Comparison of ENCODE assay signal across 1 cellular context in the genomic region with DNA sequence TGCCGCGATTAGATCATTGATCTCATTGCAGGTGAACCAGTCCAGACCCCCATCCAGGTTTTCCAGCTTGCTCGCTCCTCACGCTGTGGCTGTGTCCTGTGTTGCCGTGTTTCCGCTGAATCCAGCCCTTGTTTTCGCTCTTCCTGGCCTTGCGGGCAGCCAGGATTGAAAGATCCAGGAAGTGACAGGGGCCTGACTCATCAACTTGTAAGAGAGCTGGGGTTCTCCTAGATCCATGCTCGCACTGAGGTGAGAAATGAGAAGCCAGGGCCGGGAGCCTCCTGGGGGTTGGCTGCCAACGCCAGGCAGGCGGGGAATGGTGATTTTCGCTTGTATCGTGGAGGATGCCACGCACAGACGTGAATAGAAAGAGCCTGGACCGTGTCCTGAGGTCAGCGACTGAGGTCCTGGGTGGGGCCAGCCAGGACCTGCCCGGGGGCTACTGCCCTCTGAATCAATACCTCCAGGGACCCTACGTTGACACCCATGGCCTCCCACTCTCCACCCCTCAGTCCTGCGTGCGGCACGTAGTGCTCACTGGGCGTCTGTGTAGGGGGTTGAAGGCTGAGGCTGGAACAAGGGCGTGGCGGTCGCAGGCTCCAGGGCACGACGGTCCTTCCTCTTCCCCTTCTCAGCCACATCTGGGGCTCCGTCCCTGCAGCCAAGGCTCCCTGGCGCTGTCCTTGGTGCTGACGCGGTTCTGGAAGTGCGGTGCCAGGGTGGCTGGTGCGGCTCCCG.
TF ChIP-seq lines count a peak whose summit lies in the region.

No MANE protein-coding gene starts in this region.

TF ChIP-seq in SK-N-SH, 30 proteins besides CTCF, POLR2A, EP300 and RAD21 (continued from another document):
- TF ChIP-seq, protein P1, sequence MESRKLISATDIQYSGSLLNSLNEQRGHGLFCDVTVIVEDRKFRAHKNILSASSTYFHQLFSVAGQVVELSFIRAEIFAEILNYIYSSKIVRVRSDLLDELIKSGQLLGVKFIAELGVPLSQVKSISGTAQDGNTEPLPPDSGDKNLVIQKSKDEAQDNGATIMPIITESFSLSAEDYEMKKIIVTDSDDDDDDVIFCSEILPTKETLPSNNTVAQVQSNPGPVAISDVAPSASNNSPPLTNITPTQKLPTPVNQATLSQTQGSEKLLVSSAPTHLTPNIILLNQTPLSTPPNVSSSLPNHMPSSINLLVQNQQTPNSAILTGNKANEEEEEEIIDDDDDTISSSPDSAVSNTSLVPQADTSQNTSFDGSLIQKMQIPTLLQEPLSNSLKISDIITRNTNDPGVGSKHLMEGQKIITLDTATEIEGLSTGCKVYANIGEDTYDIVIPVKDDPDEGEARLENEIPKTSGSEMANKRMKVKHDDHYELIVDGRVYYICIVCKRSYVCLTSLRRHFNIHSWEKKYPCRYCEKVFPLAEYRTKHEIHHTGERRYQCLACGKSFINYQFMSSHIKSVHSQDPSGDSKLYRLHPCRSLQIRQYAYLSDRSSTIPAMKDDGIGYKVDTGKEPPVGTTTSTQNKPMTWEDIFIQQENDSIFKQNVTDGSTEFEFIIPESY (IDR thresholded peaks at IDR 0.05; ENCODE audit: borderline replicate concordance, low read depth), result peak; percentile 56; the same call in 1 of the 2 replicates
- TF ChIP-seq SIN3A (IDR thresholded peaks at IDR 0.05; ENCODE audit: borderline replicate concordance, low read depth, low read length) (peak; percentile 96), FOSL2 (IDR thresholded peaks at IDR 0.05; ENCODE audit: borderline replicate concordance, low read depth) (peak; percentile 99), CHD2 (IDR thresholded peaks at IDR 0.05; ENCODE audit: low read length, partially characterized antibody) (peak; percentile 88), GATA2 (CRISPR knock-in tag; IDR thresholded peaks at IDR 0.05) (peak; percentile 67), NRF1 (IDR thresholded peaks at IDR 0.05; ENCODE audit: low read depth, low read length) (no peak), POLR2AphosphoS5 (IDR thresholded peaks at IDR 0.05; ENCODE audit: low read depth, low read length) (peak; percentile 76), RXRA (IDR thresholded peaks at IDR 0.05; ENCODE audit: borderline replicate concordance, low read depth) (peak; percentile 89), JUND (IDR thresholded peaks at IDR 0.05) (peak; percentile 100), TCF12 (IDR thresholded peaks at IDR 0.05) (peak; percentile 82), GABPA (IDR thresholded peaks at IDR 0.05; ENCODE audit: low read depth) (peak; percentile 68), SMC3 (IDR thresholded peaks at IDR 0.05; ENCODE audit: low read depth, low read length) (peak; percentile 35; the same call in 1 of the 2 replicates), TEAD4 (IDR thresholded peaks at IDR 0.05; ENCODE audit: borderline replicate concordance, insufficient read depth) (no peak), FOXM1 (IDR thresholded peaks at IDR 0.05; ENCODE audit: low read depth) (no peak), RFX5 (IDR thresholded peaks at IDR 0.05; ENCODE audit: low read length) (peak; percentile 91)
- TF ChIP-seq, protein P2, sequence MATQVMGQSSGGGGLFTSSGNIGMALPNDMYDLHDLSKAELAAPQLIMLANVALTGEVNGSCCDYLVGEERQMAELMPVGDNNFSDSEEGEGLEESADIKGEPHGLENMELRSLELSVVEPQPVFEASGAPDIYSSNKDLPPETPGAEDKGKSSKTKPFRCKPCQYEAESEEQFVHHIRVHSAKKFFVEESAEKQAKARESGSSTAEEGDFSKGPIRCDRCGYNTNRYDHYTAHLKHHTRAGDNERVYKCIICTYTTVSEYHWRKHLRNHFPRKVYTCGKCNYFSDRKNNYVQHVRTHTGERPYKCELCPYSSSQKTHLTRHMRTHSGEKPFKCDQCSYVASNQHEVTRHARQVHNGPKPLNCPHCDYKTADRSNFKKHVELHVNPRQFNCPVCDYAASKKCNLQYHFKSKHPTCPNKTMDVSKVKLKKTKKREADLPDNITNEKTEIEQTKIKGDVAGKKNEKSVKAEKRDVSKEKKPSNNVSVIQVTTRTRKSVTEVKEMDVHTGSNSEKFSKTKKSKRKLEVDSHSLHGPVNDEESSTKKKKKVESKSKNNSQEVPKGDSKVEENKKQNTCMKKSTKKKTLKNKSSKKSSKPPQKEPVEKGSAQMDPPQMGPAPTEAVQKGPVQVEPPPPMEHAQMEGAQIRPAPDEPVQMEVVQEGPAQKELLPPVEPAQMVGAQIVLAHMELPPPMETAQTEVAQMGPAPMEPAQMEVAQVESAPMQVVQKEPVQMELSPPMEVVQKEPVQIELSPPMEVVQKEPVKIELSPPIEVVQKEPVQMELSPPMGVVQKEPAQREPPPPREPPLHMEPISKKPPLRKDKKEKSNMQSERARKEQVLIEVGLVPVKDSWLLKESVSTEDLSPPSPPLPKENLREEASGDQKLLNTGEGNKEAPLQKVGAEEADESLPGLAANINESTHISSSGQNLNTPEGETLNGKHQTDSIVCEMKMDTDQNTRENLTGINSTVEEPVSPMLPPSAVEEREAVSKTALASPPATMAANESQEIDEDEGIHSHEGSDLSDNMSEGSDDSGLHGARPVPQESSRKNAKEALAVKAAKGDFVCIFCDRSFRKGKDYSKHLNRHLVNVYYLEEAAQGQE (IDR thresholded peaks at IDR 0.05; ENCODE audit: low read depth, low read length), result peak; percentile 99
- TF ChIP-seq, protein P3, sequence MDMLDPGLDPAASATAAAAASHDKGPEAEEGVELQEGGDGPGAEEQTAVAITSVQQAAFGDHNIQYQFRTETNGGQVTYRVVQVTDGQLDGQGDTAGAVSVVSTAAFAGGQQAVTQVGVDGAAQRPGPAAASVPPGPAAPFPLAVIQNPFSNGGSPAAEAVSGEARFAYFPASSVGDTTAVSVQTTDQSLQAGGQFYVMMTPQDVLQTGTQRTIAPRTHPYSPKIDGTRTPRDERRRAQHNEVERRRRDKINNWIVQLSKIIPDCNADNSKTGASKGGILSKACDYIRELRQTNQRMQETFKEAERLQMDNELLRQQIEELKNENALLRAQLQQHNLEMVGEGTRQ (IDR thresholded peaks at IDR 0.05; ENCODE audit: borderline replicate concordance, low read depth, low read length), result 0 out of 2 replicates have a peak, but pooled peaks have one; percentile 4
- TF ChIP-seq, protein P4, sequence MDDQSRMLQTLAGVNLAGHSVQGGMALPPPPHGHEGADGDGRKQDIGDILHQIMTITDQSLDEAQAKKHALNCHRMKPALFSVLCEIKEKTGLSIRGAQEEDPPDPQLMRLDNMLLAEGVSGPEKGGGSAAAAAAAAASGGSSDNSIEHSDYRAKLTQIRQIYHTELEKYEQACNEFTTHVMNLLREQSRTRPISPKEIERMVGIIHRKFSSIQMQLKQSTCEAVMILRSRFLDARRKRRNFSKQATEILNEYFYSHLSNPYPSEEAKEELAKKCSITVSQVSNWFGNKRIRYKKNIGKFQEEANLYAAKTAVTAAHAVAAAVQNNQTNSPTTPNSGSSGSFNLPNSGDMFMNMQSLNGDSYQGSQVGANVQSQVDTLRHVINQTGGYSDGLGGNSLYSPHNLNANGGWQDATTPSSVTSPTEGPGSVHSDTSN (IDR thresholded peaks at IDR 0.05), result peak; percentile 87
TF ChIP-seq in SK-N-SH: peak in this region for 24.
